25 cellular contexts compared by ENCODE assay signal in the genomic region with DNA sequence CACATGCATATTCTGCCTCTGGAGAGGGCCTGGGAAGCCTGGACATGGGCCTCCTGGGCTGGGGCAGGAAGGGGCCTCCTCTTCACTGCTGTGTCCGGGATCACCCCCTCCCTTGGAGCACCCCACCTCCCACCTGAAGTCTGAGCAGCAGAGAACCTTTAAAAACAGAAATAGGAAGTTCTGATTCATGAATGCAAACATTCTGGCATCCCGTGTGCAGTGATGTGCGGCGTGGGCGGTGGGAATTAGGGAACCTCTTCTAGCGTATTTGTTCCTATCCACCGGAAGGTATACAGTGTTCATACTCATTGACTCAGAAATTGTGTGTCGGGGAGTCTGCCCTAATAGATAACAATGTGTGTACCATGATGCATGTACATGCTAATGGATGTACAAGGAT. TPM values are rescaled to one million over a fixed set of nuclear protein-coding genes. Genes with fewer than 3 reads are reported as not detected.
DNase-seq lines count a peak whose midpoint lies in the region; ATAC-seq and TF ChIP-seq lines count a peak whose summit lies in the region.
"Had no signal": no experiment of that assay in that cellular context is flagged by ENCODE, and none has a peak within 500 bp of the region (broad histone marks: within the 10 kb centered on the region; RNA-seq: fewer than 3 reads in every experiment).

No MANE protein-coding gene starts in this region.

- H3K23ac ChIP-seq in mesendoderm (ENCODE audit: low read length) = no peak overlapping the region

- TF ChIP-seq CTCF in HCT116 (IDR thresholded peaks at IDR 0.05 in 2 of 3, conservative IDR thresholded peaks at IDR 0.05 in 1 of 3; ENCODE audit: borderline replicate concordance in 1 of 3, insufficient read depth in 1 of 3, low read depth in 2 of 3, low read length in 2 of 3) (no peak), brain microvascular endothelial cell (IDR thresholded peaks at IDR 0.05; ENCODE audit: low read depth, low read length, missing control alignments) (no peak), lower lobe of right lung (IDR thresholded peaks at IDR 0.05) (no peak)
- no peak for TF ChIP-seq CTCF in CD8-positive, alpha-beta T cell (IDR thresholded peaks at IDR 0.05)

- in situ Hi-C loops in brain microvascular endothelial cell (cut with HindIII; ENCODE audit: low pct_ligation_motif_present, low sequenced_read_pairs) = no loop called here

- no peaks in the 10 kb centered on the region for H3K4me1 Mint-ChIP-seq in CD8-positive, alpha-beta T cell (ENCODE audit: low read depth)
- H3K4me1 Mint-ChIP-seq: naive thymus-derived CD4-positive, alpha-beta T cell had no signal

- RAD21 ChIA-PET in HCT116 (lab: Charles Lee; ENCODE audit: low non-redundant PET in 1 of 2, low total read pairs in 2 of 2, uncharacterized antibody in 2 of 2, unreplicated experiment in 2 of 2) = no interaction called here

- no peak overlapping the region for H4K8ac ChIP-seq in mesendoderm (ENCODE audit: low read depth, low read length)

- no TSS peak for BruUV-seq in HCT116 (replicated peaks; lab: Mats Ljungman, UMichigan)

- no peak overlapping the region; a peak in 1 of 22 replicates for H3K27ac ChIP-seq in BLaER1 treated with 17β-estradiol and CSF1 and Interleukin-3, amounts not matched to agents 10 nM and 100 nM
- H3K27ac ChIP-seq in HCT116 (ENCODE audit: low read depth, low read length) (no peak overlapping the region), brain microvascular endothelial cell (peak overlapping the region; percentile 53), lower lobe of right lung (no peak overlapping the region), mesendoderm (ENCODE audit: low read depth, low read length) (no peak overlapping the region)
- H3K27ac ChIP-seq in CD8-positive, alpha-beta T cell (ENCODE audit: low read depth, low read length) = no peak overlapping the region
- H3K27ac ChIP-seq: cardiac muscle cell had no signal

- no peak overlapping the region for H3K9ac ChIP-seq in BLaER1 treated with 17β-estradiol and CSF1 and Interleukin-3, amounts not matched to agents 10 nM and 100 nM
- H3K9ac ChIP-seq in HCT116 (ENCODE audit: low read length) (no peak overlapping the region), mesendoderm (ENCODE audit: low read length) (no peak overlapping the region)

- no peak overlapping the region for H3K27ac Mint-ChIP-seq in CD8-positive, alpha-beta T cell
- H3K27ac Mint-ChIP-seq: activated B cell treated with CpG ODN at 0.5 μM for 24 hours; activated T-helper 1 cell treated with anti-CD3 and anti-CD28 coated beads, Interleukin-12 subunit alpha, Interleukin-12 subunit beta, Interleukin-2, Interleukin-4 antibody, amounts not matched to agents 30 ng/mL and 10 ng/mL and 1 ng/mL, durations not matched to agents 14 hours and 24 hours and 36 hours; GM23338; IgD-negative memory B cell; mesothelial cell of epicardium had no signal

- no peak overlapping the region for H2BK120ac ChIP-seq in mesendoderm (ENCODE audit: low read depth, low read length)

- H2BK15ac ChIP-seq in mesendoderm (replicated peaks; ENCODE audit: low read depth) = no peak overlapping the region

- H3K9me3 ChIP-seq in BLaER1 treated with 17β-estradiol and CSF1 and Interleukin-3, amounts not matched to agents 10 nM and 100 nM (replicated peaks in 1 of 11) = no peaks in the 10 kb centered on the region
- H3K9me3 ChIP-seq in HCT116 (ENCODE audit: control insufficient read depth in 1 of 2, insufficient read depth in 1 of 2, low read depth in 1 of 2, low read length in 2 of 2) (no peaks in the 10 kb centered on the region), lower lobe of right lung (no peaks in the 10 kb centered on the region)
- H3K9me3 ChIP-seq in CD8-positive, alpha-beta T cell (ENCODE audit: low read length) = no peaks in the 10 kb centered on the region

- H3K79me1 ChIP-seq in mesendoderm (ENCODE audit: low read length) = no peaks in the 10 kb centered on the region

- H3K27me3 ChIP-seq in BLaER1 treated with 17β-estradiol and CSF1 and Interleukin-3, amounts not matched to agents 10 nM and 100 nM = no peaks in the 10 kb centered on the region
- H3K27me3 ChIP-seq in HCT116 (ENCODE audit: insufficient read depth, low read length) (no peaks in the 10 kb centered on the region), brain microvascular endothelial cell (replicated peaks) (no peaks in the 10 kb centered on the region), lower lobe of right lung (ENCODE audit: low read depth) (no peaks in the 10 kb centered on the region), mesendoderm (ENCODE audit: insufficient read depth, low read length, poor library complexity) (no peaks in the 10 kb centered on the region)
- H3K27me3 ChIP-seq in CD8-positive, alpha-beta T cell (ENCODE audit: insufficient read depth, low read length) = no peaks in the 10 kb centered on the region
- H3K27me3 ChIP-seq: cardiac muscle cell had no signal

- peak overlapping the region; percentile 53 to 78 (median 69) for H3K4me2 ChIP-seq in BLaER1 treated with 17β-estradiol and CSF1 and Interleukin-3, amounts not matched to agents 10 nM and 100 nM
- H3K4me2 ChIP-seq in HCT116 (ENCODE audit: low read length) (peak overlapping the region; percentile 55), mesendoderm (ENCODE audit: low read length) (no peak overlapping the region)
- H3K4me2 ChIP-seq: GM23338 had no signal

- DNase-seq in HCT116 (ENCODE audit: low read depth, low spot score) (no peak), brain microvascular endothelial cell (peak; percentile 25), non-pigmented ciliary epithelial cell (ENCODE audit: low read depth) (peak; percentile 17), lower lobe of right lung (no peak), mesendoderm (no peak)
- DNase-seq in CD8-positive, alpha-beta T cell = no peak
- DNase-seq: activated B cell treated with CpG ODN at 0.5 μM for 24 hours; activated CD4-positive, alpha-beta T cell treated with anti-CD3 and anti-CD28 coated beads, Interleukin-2, amount 50 U/mL, for 1 hour; endodermal cell; hippocampal formation; naive thymus-derived CD4-positive, alpha-beta T cell; NCI-H187; NCI-H2227 treated with DMSO at 0.1 percent for 48 hours; NCI-H526 treated with DMSO at 0.1 percent for 48 hours; small intestine; SW 1271 had no signal

- no peaks in the 10 kb centered on the region for H3K9me2 ChIP-seq in HCT116 (ENCODE audit: insufficient read depth)

- H3K4me3 Mint-ChIP-seq in CD8-positive, alpha-beta T cell = no peak overlapping the region
- H3K4me3 Mint-ChIP-seq: activated B cell treated with CpG ODN at 0.5 μM for 24 hours; activated T-helper 1 cell treated with anti-CD3 and anti-CD28 coated beads, Interleukin-12 subunit alpha, Interleukin-12 subunit beta, Interleukin-2, Interleukin-4 antibody, amounts not matched to agents 30 ng/mL and 10 ng/mL and 1 ng/mL, durations not matched to agents 14 hours and 24 hours and 36 hours; endodermal cell; GM23338; IgD-negative memory B cell; mesothelial cell of epicardium; naive thymus-derived CD4-positive, alpha-beta T cell had no signal

- CTCF ChIA-PET in HCT116 (lab: Charles Lee) = interaction anchor here (1.5 kb wide), 1 partner anchor 13 kb away, joined by 5 read pairs; no protein-coding TSS in a partner anchor
- CTCF ChIA-PET in CD8-positive, alpha-beta T cell (lab: Charles Lee) = no interaction called here

- peaks cover 5 to 55% (median 32%) of the 10 kb centered on the region in 11 experiments; a peak in 20 of 22 replicates for H3K36me3 ChIP-seq in BLaER1 treated with 17β-estradiol and CSF1 and Interleukin-3, amounts not matched to agents 10 nM and 100 nM
- no peaks in the 10 kb centered on the region; a peak in 1 of 4 replicates for H3K36me3 ChIP-seq in HCT116 (ENCODE audit: control insufficient read depth in 1 of 2, insufficient read depth in 2 of 2, low read length in 2 of 2)
- H3K36me3 ChIP-seq in brain microvascular endothelial cell (replicated peaks) = no peaks in the 10 kb centered on the region
- peaks cover 23% of the 10 kb centered on the region for H3K36me3 ChIP-seq in lower lobe of right lung
- no peaks in the 10 kb centered on the region for H3K36me3 ChIP-seq in CD8-positive, alpha-beta T cell (ENCODE audit: insufficient read depth, low read length)
- peaks cover 1% of the 10 kb centered on the region for H3K36me3 ChIP-seq in mesendoderm (ENCODE audit: control insufficient read depth, insufficient read depth, low read length)
- H3K36me3 ChIP-seq: cardiac muscle cell had no signal

- H3K18ac ChIP-seq in mesendoderm (ENCODE audit: low read length) = no peak overlapping the region

- no peak overlapping the region for H2BK5ac ChIP-seq in mesendoderm (ENCODE audit: low read length)

- H4K5ac ChIP-seq in mesendoderm (ENCODE audit: low read length) = no peak overlapping the region

- peaks cover 26 to 65% (median 56%) of the 10 kb centered on the region in 10 experiments for H3K4me1 ChIP-seq in BLaER1 treated with 17β-estradiol and CSF1 and Interleukin-3, amounts not matched to agents 10 nM and 100 nM
- peaks cover 11 to 30% of the 10 kb centered on the region in 2 experiments for H3K4me1 ChIP-seq in HCT116 (ENCODE audit: control insufficient read depth in 1 of 2, insufficient read depth in 2 of 2, low read length in 2 of 2)
- H3K4me1 ChIP-seq in lower lobe of right lung = peaks cover 13% of the 10 kb centered on the region
- no peaks in the 10 kb centered on the region for H3K4me1 ChIP-seq in CD8-positive, alpha-beta T cell (ENCODE audit: insufficient read depth, low read length)
- H3K4me1 ChIP-seq in mesendoderm (ENCODE audit: control insufficient read depth, low read depth, low read length) = no peaks in the 10 kb centered on the region

- H3K36me3 Mint-ChIP-seq in CD8-positive, alpha-beta T cell = no peaks in the 10 kb centered on the region
- H3K36me3 Mint-ChIP-seq: activated naive CD4-positive, alpha-beta T cell treated with anti-CD3 and anti-CD28 coated beads, Interleukin-2, amount 50 U/mL, for 72 hours; IgD-negative memory B cell had no signal

- intact Hi-C loops in HCT116 (cut with micrococcal nuclease) (no loop called here), lower lobe of right lung (cut with DNase I) (no loop called here)
- intact Hi-C loops in CD8-positive, alpha-beta T cell (cut with DNase I, micrococcal nuclease) = no loop called here

- no peak for TF ChIP-seq POLR2A in HCT116 (IDR thresholded peaks at IDR 0.05; ENCODE audit: borderline replicate concordance, extremely low read depth, insufficient read depth, insufficient read length)

- H2AFZ ChIP-seq in HCT116 (ENCODE audit: low read depth, low read length, poor library complexity, severe bottlenecking) = no peak overlapping the region
- H2AFZ ChIP-seq: GM23338 had no signal

- H3K4ac ChIP-seq in mesendoderm (ENCODE audit: low read depth, low read length) = no peak overlapping the region

- no peak overlapping the region for H3K4me3 ChIP-seq in BLaER1 treated with 17β-estradiol and CSF1 and Interleukin-3, amounts not matched to agents 10 nM and 100 nM
- H3K4me3 ChIP-seq in HCT116 (replicated peaks in 1 of 2; ENCODE audit: low read depth in 1 of 2, low read length in 2 of 2) (no peak overlapping the region), brain microvascular endothelial cell (ENCODE audit: low read depth, low read length) (no peak overlapping the region), lower lobe of right lung (no peak overlapping the region), mesendoderm (ENCODE audit: low read length) (no peak overlapping the region)
- H3K4me3 ChIP-seq in CD8-positive, alpha-beta T cell (ENCODE audit: low read depth, low read length) = no peak overlapping the region
- H3K4me3 ChIP-seq: cardiac muscle cell, GM23338 had no signal

- H3K27me3 Mint-ChIP-seq in CD8-positive, alpha-beta T cell (ENCODE audit: low read depth) = peaks cover 4% of the 10 kb centered on the region
- H3K27me3 Mint-ChIP-seq: naive thymus-derived CD4-positive, alpha-beta T cell had no signal

- H4K20me1 ChIP-seq in BLaER1 treated with 17β-estradiol and CSF1 and Interleukin-3, amounts not matched to agents 10 nM and 100 nM = peaks cover 0 to 39% (median 13%) of the 10 kb centered on the region in 11 experiments; a peak in 11 of 22 replicates
- H4K20me1 ChIP-seq in HCT116 (ENCODE audit: insufficient read depth) = no peaks in the 10 kb centered on the region

- H3K9me3 Mint-ChIP-seq in CD8-positive, alpha-beta T cell = no peaks in the 10 kb centered on the region
- H3K9me3 Mint-ChIP-seq: activated naive CD4-positive, alpha-beta T cell treated with anti-CD3 and anti-CD28 coated beads, Interleukin-2, amount 50 U/mL, for 72 hours; activated T-helper 1 cell treated with anti-CD3 and anti-CD28 coated beads, Interleukin-12 subunit alpha, Interleukin-12 subunit beta, Interleukin-2, Interleukin-4 antibody, amounts not matched to agents 30 ng/mL and 10 ng/mL and 1 ng/mL, durations not matched to agents 14 hours and 24 hours and 36 hours; endodermal cell; IgD-negative memory B cell; mesothelial cell of epicardium; naive thymus-derived CD4-positive, alpha-beta T cell had no signal

- no peak overlapping the region for H2AK5ac ChIP-seq in mesendoderm (ENCODE audit: low read length)

- no peak for ATAC-seq in HCT116
- no peak for ATAC-seq in lower lobe of right lung
- ATAC-seq in HG02973 (IDR thresholded peaks at IDR 0.05; ENCODE audit: unreplicated experiment) = no peak
- no peak for ATAC-seq in CD8-positive, alpha-beta T cell
- ATAC-seq: activated naive CD4-positive, alpha-beta T cell treated with anti-CD3 and anti-CD28 coated beads, Interleukin-2, amount 50 U/mL, for 72 hours; GM23338; left lobe of liver; naive thymus-derived CD4-positive, alpha-beta T cell had no signal

- TF ChIP-seq RAD21 in HCT116 (IDR thresholded peaks at IDR 0.05; ENCODE audit: low read depth) = no peak

- H3K56ac ChIP-seq in mesendoderm (ENCODE audit: low read length) = no peak overlapping the region

- H3K79me2 ChIP-seq in HCT116 (ENCODE audit: insufficient read depth, low read length) (no peaks in the 10 kb centered on the region), mesendoderm (ENCODE audit: control insufficient read depth, insufficient read depth, low read length) (no peaks in the 10 kb centered on the region)

- POLR2A ChIA-PET in HCT116 (lab: Charles Lee) = no interaction called here
- POLR2A ChIA-PET in CD8-positive, alpha-beta T cell (lab: Charles Lee) = no interaction called here

- no CpG with 5 or more reads among the region's 8 CpGs for WGBS in mesendoderm (ENCODE audit: extremely low coverage, insufficient coverage, low lambda C conversion rate)

RNA-seq across cellular contexts. Expression of a gene that starts 46.2 kb away (rescaled TPM):
- 3.4 TPM for total RNA-seq in HCT116 (2021; ENCODE audit: unreplicated experiment)
- 3.1 and 4.2 TPM in 2 replicates for polyA plus RNA-seq in HCT116 (2012)
- total RNA-seq in lower lobe of right lung = 44.8 TPM
- total RNA-seq in CD8-positive, alpha-beta T cell = under 1 TPM; 0.58 to 0.62 TPM
- 18.8 TPM for polyA plus RNA-seq in mesendoderm (2013, experiment 1 of 2)
- polyA plus RNA-seq in mesendoderm (2013, experiment 2 of 2) = 18.0 TPM

Comparison
In these comparisons a context has a peak if more than half of its experiments do, and no peak if none do; other contexts are left out.
1. DNase-seq: peak in brain microvascular endothelial cell (single experiment) and non-pigmented ciliary epithelial cell (single experiment); none in HCT116 (single experiment), lower lobe of right lung (single experiment), CD8-positive, alpha-beta T cell (0 of 7) and mesendoderm (single experiment).
2. RNA of a gene that starts 46.2 kb away (total RNA-seq): 44.8 TPM in lower lobe of right lung (single experiment); 3.4 TPM in HCT116 (single experiment) and 0.58 to 0.62 TPM in CD8-positive, alpha-beta T cell; every median in the first group is over 10 times any median in the second.